In the genomic region with DNA sequence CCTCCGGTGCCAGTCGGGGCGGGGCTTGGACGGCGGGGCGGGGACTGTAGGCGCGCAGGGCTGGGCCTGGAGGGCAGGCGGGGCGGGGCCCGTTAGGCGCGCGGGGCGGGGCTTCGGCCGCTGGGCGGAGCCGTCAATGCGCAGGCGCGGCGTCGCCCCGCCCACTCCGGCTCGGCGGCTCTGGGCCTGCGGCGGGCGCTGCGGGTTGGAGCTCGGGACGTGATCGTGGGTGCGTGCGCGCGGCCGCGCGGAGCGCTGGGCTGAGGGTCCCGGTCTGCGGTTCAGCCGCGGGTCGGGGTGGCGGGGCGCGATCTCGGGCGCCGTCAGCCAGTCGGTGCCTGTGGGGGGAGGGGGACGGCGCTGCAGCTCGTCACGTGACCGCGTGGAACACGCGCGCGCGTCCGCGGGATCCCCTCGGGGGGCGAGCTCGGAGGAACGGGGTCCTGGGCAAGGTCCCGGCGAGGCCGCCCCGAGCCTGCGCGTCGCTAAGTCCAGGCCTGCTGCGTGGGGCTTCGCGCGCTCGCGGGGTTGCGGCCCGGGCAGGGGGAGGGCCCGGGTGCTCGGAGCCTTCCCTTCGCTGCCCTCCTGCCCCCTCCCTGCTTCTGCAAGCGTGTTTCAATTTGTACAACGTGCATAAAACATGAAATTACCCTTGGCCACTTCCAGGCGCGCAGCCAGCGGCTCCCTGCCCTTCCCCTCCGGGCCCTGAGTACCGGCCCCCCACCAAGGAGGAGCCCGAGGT, we compare ENCODE assay signal across 1 cellular context.
TF ChIP-seq lines count a peak whose summit lies in the region.

A gene (plus strand): TSS at position 164 of the 742 bp plus-strand sequence. CDS start 595 bp downstream, outside the sequence.

TF ChIP-seq in SK-N-SH, 30 proteins besides CTCF, POLR2A, EP300 and RAD21 (continued from another document):
- TF ChIP-seq GATA2 (CRISPR knock-in tag; IDR thresholded peaks at IDR 0.05) (no peak), EZH2phosphoT487 (IDR thresholded peaks at IDR 0.05; ENCODE audit: borderline replicate concordance, low read depth) (no peak), GABPA (IDR thresholded peaks at IDR 0.05; ENCODE audit: low read depth) (no peak), RFX5 (IDR thresholded peaks at IDR 0.05; ENCODE audit: low read length) (no peak), POLR2AphosphoS5 (IDR thresholded peaks at IDR 0.05; ENCODE audit: low read depth, low read length) (peak; percentile 74), SMC3 (IDR thresholded peaks at IDR 0.05; ENCODE audit: low read depth, low read length) (no peak), SIN3A (IDR thresholded peaks at IDR 0.05; ENCODE audit: borderline replicate concordance, low read depth, low read length) (0 out of 2 replicates have a peak, but pooled peaks have one; percentile 12), FOSL2 (IDR thresholded peaks at IDR 0.05; ENCODE audit: borderline replicate concordance, low read depth) (no peak), YY1 (IDR thresholded peaks at IDR 0.05; ENCODE audit: low read depth) (no peak), MXI1 (IDR thresholded peaks at IDR 0.05; ENCODE audit: low read depth, low read length) (no peak; the same call in 1 of the 2 replicates), TCF12 (IDR thresholded peaks at IDR 0.05) (no peak), NRF1 (IDR thresholded peaks at IDR 0.05; ENCODE audit: low read depth, low read length) (peak; percentile 78)
- TF ChIP-seq, protein P1, sequence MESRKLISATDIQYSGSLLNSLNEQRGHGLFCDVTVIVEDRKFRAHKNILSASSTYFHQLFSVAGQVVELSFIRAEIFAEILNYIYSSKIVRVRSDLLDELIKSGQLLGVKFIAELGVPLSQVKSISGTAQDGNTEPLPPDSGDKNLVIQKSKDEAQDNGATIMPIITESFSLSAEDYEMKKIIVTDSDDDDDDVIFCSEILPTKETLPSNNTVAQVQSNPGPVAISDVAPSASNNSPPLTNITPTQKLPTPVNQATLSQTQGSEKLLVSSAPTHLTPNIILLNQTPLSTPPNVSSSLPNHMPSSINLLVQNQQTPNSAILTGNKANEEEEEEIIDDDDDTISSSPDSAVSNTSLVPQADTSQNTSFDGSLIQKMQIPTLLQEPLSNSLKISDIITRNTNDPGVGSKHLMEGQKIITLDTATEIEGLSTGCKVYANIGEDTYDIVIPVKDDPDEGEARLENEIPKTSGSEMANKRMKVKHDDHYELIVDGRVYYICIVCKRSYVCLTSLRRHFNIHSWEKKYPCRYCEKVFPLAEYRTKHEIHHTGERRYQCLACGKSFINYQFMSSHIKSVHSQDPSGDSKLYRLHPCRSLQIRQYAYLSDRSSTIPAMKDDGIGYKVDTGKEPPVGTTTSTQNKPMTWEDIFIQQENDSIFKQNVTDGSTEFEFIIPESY (IDR thresholded peaks at IDR 0.05; ENCODE audit: borderline replicate concordance, low read depth): no peak
- TF ChIP-seq, protein P2, sequence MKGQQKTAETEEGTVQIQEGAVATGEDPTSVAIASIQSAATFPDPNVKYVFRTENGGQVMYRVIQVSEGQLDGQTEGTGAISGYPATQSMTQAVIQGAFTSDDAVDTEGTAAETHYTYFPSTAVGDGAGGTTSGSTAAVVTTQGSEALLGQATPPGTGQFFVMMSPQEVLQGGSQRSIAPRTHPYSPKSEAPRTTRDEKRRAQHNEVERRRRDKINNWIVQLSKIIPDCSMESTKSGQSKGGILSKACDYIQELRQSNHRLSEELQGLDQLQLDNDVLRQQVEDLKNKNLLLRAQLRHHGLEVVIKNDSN (IDR thresholded peaks at IDR 0.05; ENCODE audit: borderline replicate concordance, low read depth): peak; percentile 92
- TF ChIP-seq, protein P3, sequence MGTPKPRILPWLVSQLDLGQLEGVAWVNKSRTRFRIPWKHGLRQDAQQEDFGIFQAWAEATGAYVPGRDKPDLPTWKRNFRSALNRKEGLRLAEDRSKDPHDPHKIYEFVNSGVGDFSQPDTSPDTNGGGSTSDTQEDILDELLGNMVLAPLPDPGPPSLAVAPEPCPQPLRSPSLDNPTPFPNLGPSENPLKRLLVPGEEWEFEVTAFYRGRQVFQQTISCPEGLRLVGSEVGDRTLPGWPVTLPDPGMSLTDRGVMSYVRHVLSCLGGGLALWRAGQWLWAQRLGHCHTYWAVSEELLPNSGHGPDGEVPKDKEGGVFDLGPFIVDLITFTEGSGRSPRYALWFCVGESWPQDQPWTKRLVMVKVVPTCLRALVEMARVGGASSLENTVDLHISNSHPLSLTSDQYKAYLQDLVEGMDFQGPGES (IDR thresholded peaks at IDR 0.05; ENCODE audit: low read depth, low read length): no peak
- TF ChIP-seq, protein P4, sequence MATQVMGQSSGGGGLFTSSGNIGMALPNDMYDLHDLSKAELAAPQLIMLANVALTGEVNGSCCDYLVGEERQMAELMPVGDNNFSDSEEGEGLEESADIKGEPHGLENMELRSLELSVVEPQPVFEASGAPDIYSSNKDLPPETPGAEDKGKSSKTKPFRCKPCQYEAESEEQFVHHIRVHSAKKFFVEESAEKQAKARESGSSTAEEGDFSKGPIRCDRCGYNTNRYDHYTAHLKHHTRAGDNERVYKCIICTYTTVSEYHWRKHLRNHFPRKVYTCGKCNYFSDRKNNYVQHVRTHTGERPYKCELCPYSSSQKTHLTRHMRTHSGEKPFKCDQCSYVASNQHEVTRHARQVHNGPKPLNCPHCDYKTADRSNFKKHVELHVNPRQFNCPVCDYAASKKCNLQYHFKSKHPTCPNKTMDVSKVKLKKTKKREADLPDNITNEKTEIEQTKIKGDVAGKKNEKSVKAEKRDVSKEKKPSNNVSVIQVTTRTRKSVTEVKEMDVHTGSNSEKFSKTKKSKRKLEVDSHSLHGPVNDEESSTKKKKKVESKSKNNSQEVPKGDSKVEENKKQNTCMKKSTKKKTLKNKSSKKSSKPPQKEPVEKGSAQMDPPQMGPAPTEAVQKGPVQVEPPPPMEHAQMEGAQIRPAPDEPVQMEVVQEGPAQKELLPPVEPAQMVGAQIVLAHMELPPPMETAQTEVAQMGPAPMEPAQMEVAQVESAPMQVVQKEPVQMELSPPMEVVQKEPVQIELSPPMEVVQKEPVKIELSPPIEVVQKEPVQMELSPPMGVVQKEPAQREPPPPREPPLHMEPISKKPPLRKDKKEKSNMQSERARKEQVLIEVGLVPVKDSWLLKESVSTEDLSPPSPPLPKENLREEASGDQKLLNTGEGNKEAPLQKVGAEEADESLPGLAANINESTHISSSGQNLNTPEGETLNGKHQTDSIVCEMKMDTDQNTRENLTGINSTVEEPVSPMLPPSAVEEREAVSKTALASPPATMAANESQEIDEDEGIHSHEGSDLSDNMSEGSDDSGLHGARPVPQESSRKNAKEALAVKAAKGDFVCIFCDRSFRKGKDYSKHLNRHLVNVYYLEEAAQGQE (IDR thresholded peaks at IDR 0.05; ENCODE audit: low read depth, low read length): no peak
